In the genomic region with DNA sequence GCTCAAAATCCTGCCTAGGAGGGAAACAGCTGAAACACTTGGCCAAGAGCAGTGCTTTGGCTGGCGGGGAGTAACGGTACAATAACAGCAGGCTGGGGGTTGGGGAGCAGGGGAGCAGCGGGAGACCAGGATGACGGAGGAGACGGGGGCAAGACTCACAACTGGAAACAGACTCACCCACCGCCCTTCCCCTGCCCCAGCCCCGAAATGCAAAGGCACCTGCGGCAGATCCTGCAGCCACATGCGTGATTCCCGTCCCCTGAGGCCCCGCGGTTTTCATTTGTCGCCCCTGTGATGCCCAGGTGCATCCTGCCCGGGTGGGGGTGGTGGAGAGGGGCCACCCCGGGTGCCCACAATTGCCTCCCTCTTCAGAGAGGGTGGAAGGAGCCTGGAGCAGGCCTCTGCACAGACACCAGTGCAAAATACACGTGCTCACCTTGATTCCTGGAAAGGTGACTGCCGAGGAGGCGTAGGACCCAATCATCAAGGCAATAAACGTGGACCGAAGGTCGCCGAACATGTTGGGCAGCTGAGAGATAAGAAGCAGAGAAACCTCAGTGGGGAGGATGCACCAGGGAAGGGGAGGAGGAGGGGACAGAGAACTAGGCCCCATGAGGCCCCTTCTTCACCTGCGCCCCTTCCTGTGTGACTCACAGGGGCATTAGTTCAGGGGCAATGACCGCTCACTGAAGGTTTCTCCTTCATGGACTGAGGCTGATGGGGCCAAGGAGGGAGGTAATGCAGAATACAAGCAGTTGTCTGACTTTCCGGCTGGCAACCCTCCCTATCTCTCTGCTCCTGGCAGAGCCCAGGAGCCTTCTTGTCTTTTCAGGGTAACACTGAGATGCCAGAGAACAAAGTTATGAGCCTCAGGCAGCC, we compare ENCODE assay signal across 9 cellular contexts.
DNase-seq lines count a peak whose midpoint lies in the region; ATAC-seq and TF ChIP-seq lines count a peak whose summit lies in the region.
"Had no signal": no experiment of that assay in that cellular context is flagged by ENCODE, and none has a peak within 500 bp of the region (broad histone marks: within the 10 kb centered on the region; RNA-seq: fewer than 3 reads in every experiment).

No MANE protein-coding gene starts in this region.

- no peaks in the 10 kb centered on the region for H3K9me3 Mint-ChIP-seq in activated T-cell treated with anti-CD3 and anti-CD28 coated beads, Interleukin-2, amount 50 U/mL, for 24 hours
- no peaks in the 10 kb centered on the region for H3K9me3 Mint-ChIP-seq in stimulated activated naive CD8-positive, alpha-beta T cell treated with anti-CD3 and anti-CD28 coated beads, Interleukin-15, amount 100 ng/mL, for 72 hours
- H3K9me3 Mint-ChIP-seq: nephron had no signal

- no peaks in the 10 kb centered on the region for H3K36me3 Mint-ChIP-seq in activated T-cell treated with anti-CD3 and anti-CD28 coated beads, Interleukin-2, amount 50 U/mL, for 24 hours (ENCODE audit: low read depth)

- no peaks in the 10 kb centered on the region for H3K27me3 Mint-ChIP-seq in activated T-cell treated with anti-CD3 and anti-CD28 coated beads, Interleukin-2, amount 50 U/mL, for 24 hours
- no peaks in the 10 kb centered on the region for H3K27me3 Mint-ChIP-seq in stimulated activated naive CD8-positive, alpha-beta T cell treated with anti-CD3 and anti-CD28 coated beads, Interleukin-15, amount 100 ng/mL, for 72 hours

- 0 out of 2 replicates have a peak, but pooled peaks have one; percentile 32 for TF ChIP-seq POLR2A in Raji (IDR thresholded peaks at IDR 0.05; ENCODE audit: insufficient read depth, low read depth, low read length)

- H3K4me3 Mint-ChIP-seq in activated T-cell treated with anti-CD3 and anti-CD28 coated beads, Interleukin-2, amount 50 U/mL, for 24 hours, result peak overlapping the region; percentile 12
- H3K4me3 Mint-ChIP-seq in stimulated activated naive CD8-positive, alpha-beta T cell treated with anti-CD3 and anti-CD28 coated beads, Interleukin-15, amount 100 ng/mL, for 72 hours, result peak overlapping the region; percentile 74 to 79
- H3K4me3 Mint-ChIP-seq: nephron had no signal

- peak; percentile 72 for ATAC-seq in HG02943 (IDR thresholded peaks at IDR 0.05; ENCODE audit: low read depth, unreplicated experiment)
- peak; percentile 73 for ATAC-seq in stimulated activated naive CD8-positive, alpha-beta T cell treated with anti-CD3 and anti-CD28 coated beads, Interleukin-15, amount 100 ng/mL, for 72 hours

- DNase-seq in activated T-cell treated with anti-CD3 and anti-CD28 coated beads, Interleukin-2, amount 50 U/mL, for 24 hours, result no peak
- no peak for DNase-seq in activated T-cell treated with anti-CD3 and anti-CD28 coated beads for 4 hours
- DNase-seq in stimulated activated naive CD8-positive, alpha-beta T cell treated with anti-CD3 and anti-CD28 coated beads, Interleukin-15, amount 100 ng/mL, for 72 hours, result no peak
- no peak for DNase-seq in EL
- DNase-seq in retina, result no peak
- DNase-seq in SIG-M5 treated with dmso at 0.1 percent for 504 hours (lab: John Stamatoyannopoulos, UW; ENCODE audit: unreplicated experiment), result no peak

- H3K27ac Mint-ChIP-seq in activated T-cell treated with anti-CD3 and anti-CD28 coated beads, Interleukin-2, amount 50 U/mL, for 24 hours, result peak overlapping the region; percentile 47
- H3K27ac Mint-ChIP-seq in stimulated activated naive CD8-positive, alpha-beta T cell treated with anti-CD3 and anti-CD28 coated beads, Interleukin-15, amount 100 ng/mL, for 72 hours, result peak overlapping the region; percentile 88 to 97
- H3K27ac Mint-ChIP-seq: nephron had no signal

- H3K4me1 Mint-ChIP-seq in activated T-cell treated with anti-CD3 and anti-CD28 coated beads, Interleukin-2, amount 50 U/mL, for 24 hours (ENCODE audit: low read depth), result peaks cover 18% of the 10 kb centered on the region
- peaks cover 31% of the 10 kb centered on the region for H3K4me1 Mint-ChIP-seq in stimulated activated naive CD8-positive, alpha-beta T cell treated with anti-CD3 and anti-CD28 coated beads, Interleukin-15, amount 100 ng/mL, for 72 hours
